ENCODE assay signal across 8 cellular contexts in genomic region chr2:131104487-131105155, GRCh38. TPM values are rescaled to one million over a fixed set of nuclear protein-coding genes. Genes with fewer than 3 reads are reported as not detected.
DNase-seq lines count a peak whose midpoint lies in the region; ATAC-seq and TF ChIP-seq lines count a peak whose summit lies in the region.

No MANE protein-coding gene starts in this region.

- H3K4me3 Mint-ChIP-seq in IgD-negative memory B cell = peak overlapping the region; percentile 91 to 98 (median 96)

- no peak for TF ChIP-seq CTCF in cardiac muscle cell (IDR thresholded peaks at IDR 0.05; ENCODE audit: low read depth, low read length)

- H3K27me3 Mint-ChIP-seq in IgD-negative memory B cell = no peaks in the 10 kb centered on the region

- H3K9me3 Mint-ChIP-seq in IgD-negative memory B cell = peaks cover 0 to 2% (median 0%) of the 10 kb centered on the region in 3 donors

- H3K36me3 ChIP-seq in cardiac muscle cell = no peaks in the 10 kb centered on the region

- H3K27ac ChIP-seq in cardiac muscle cell = peak overlapping the region; percentile 84

- no peaks in the 10 kb centered on the region for H3K36me3 Mint-ChIP-seq in IgD-negative memory B cell

- H3K4me1 ChIP-seq in cardiac muscle cell (ENCODE audit: low read depth) = peaks cover 9% of the 10 kb centered on the region

- peak overlapping the region; percentile 75 for H3K4me3 ChIP-seq in cardiac muscle cell

- H3K4me1 Mint-ChIP-seq in IgD-negative memory B cell = peaks cover 23 to 30% (median 30%) of the 10 kb centered on the region in 3 donors

- H3K27me3 ChIP-seq in cardiac muscle cell = no peaks in the 10 kb centered on the region

- intact Hi-C loops in posterior cingulate gyrus (cut with DNase I) = loop anchor here (5.0 kb wide), 2 partner anchors 72 to 307 kb away; no protein-coding TSS in a partner anchor

- DNase-seq in GDM1 (lab: John Stamatoyannopoulos, UW) = peak; percentile 63
- peak; percentile 88 for DNase-seq in RPMI8226
- DNase-seq in activated naive CD4-positive, alpha-beta T cell treated with anti-CD3 and anti-CD28 coated beads, Interleukin-2, amount 50 U/mL, for 16 hours = peak; percentile 41
- DNase-seq in cardiac muscle cell (ENCODE audit: low read depth in 1 of 2, low spot score in 1 of 2) = peak; percentile 80 to 85
- peak in 6 of 10 donors; percentile 69 to 94 (median 84) for DNase-seq in posterior cingulate gyrus
- no peak for DNase-seq in KG1 (lab: John Stamatoyannopoulos, UW)

- peak; percentile 71 for ATAC-seq in GM21825 (IDR thresholded peaks at IDR 0.05; ENCODE audit: unreplicated experiment)

- no peaks in the 10 kb centered on the region for H3K9me3 ChIP-seq in cardiac muscle cell (ENCODE audit: low read depth)

- peak overlapping the region; percentile 87 to 97 (median 96) for H3K27ac Mint-ChIP-seq in IgD-negative memory B cell

RNA-seq across cellular contexts. Expression of gene PLEKHB2, which starts 0.5 kb away (rescaled TPM):
- polyA plus RNA-seq in IgD-negative memory B cell (46.3 TPM), cardiac muscle cell (52.4 and 61.0 TPM in 2 replicates)
- total RNA-seq in cardiac muscle cell = 36.6 and 49.0 TPM in 2 replicates

RNA-seq across cellular contexts. Expression of gene FAM168B, which starts 11.4 kb away (rescaled TPM):
- polyA plus RNA-seq in IgD-negative memory B cell (32.0 TPM), cardiac muscle cell (50.4 and 58.2 TPM in 2 replicates)
- total RNA-seq in cardiac muscle cell = 109 and 142 TPM in 2 replicates
